In genomic region chr3:43286115-43286885, GRCh38 we compare ENCODE assay signal across 8 cellular contexts. TPM values are rescaled to one million over a fixed set of nuclear protein-coding genes. Genes with fewer than 3 reads are reported as not detected.
DNase-seq lines count a peak whose midpoint lies in the region; ATAC-seq, FAIRE-seq and TF ChIP-seq lines count a peak whose summit lies in the region.

Gene SNRK, plus strand, starts transcription at chr3:43286540. Its CDS starts 16,664 bp downstream, at chr3:43303204.

- DNase-seq in ELR (ENCODE audit: low read depth) = peak; percentile 81
- DNase-seq in SKM-1 treated with dmso at 0.1 percent for 144 hours (lab: John Stamatoyannopoulos, UW; ENCODE audit: unreplicated experiment) = peak; percentile 64
- DNase-seq in head of caudate nucleus = peak; percentile 73 to 98 (median 94)
- peak; percentile 86 to 100 (median 94) for DNase-seq in pancreas
- peak; percentile 83 to 86 for DNase-seq in thyroid gland

- H3K9me3 Mint-ChIP-seq in activated naive CD8-positive, alpha-beta T cell (ENCODE audit: low read depth) = no peaks in the 10 kb centered on the region

- no peak for FAIRE-seq in pancreas (lab: Jason Lieb, UNC)

- H3K27me3 Mint-ChIP-seq in activated naive CD8-positive, alpha-beta T cell = no peaks in the 10 kb centered on the region

- peak within 1 kb of the TSS; percentile 98 for H3K4me3 Mint-ChIP-seq in activated naive CD8-positive, alpha-beta T cell

- H3K4me3 ChIP-seq in pancreas = peak within 1 kb of the TSS; percentile 21 to 63 (median 53)
- H3K4me3 ChIP-seq in thyroid gland (replicated peaks in 1 of 3) = peak within 1 kb of the TSS; percentile 43 to 51 (median 47)

- peaks cover 0 to 28% (median 27%) of the 10 kb centered on the region in 3 donors for H3K4me1 ChIP-seq in pancreas
- H3K4me1 ChIP-seq in thyroid gland = peaks cover 27 to 32% of the 10 kb centered on the region in 2 donors

- H3K36me3 ChIP-seq in KOPT-K1 (ENCODE audit: insufficient read depth, low read length) (peaks cover 4% of the 10 kb centered on the region), pancreas (no peaks in the 10 kb centered on the region), thyroid gland (no peaks in the 10 kb centered on the region)

- H3K27me3 ChIP-seq in pancreas (no peaks in the 10 kb centered on the region), thyroid gland (no peaks in the 10 kb centered on the region)

- peaks cover 40% of the 10 kb centered on the region for H3K4me1 Mint-ChIP-seq in activated naive CD8-positive, alpha-beta T cell (ENCODE audit: low read depth)

- H3K36me3 Mint-ChIP-seq in activated naive CD8-positive, alpha-beta T cell = peaks cover 2% of the 10 kb centered on the region

- no peak for TF ChIP-seq CTCF in pancreas (IDR thresholded peaks at IDR 0.05)
- TF ChIP-seq CTCF in thyroid gland (IDR thresholded peaks at IDR 0.05) = peak in 4 of 6 experiments; percentile 26 to 33 (median 28)

- H3K27ac ChIP-seq in KOPT-K1 (ENCODE audit: low read depth, low read length, poor library complexity, severe bottlenecking) (peak within 1 kb of the TSS; percentile 63), pancreas (peak within 1 kb of the TSS; percentile 74 to 84 (median 82)), thyroid gland (peak within 1 kb of the TSS; percentile 72 to 88 (median 88))

- peak; percentile 93 to 99 for TF ChIP-seq POLR2A in thyroid gland (IDR thresholded peaks at IDR 0.05)

- intact Hi-C loops in head of caudate nucleus (cut with DNase I) = no loop called here
- intact Hi-C loops in pancreas (cut with DNase I) = no loop called here
- intact Hi-C loops in thyroid gland (cut with DNase I) = no loop called here

- H3K9me3 ChIP-seq in KOPT-K1 (ENCODE audit: insufficient read depth, low read length, poor library complexity, severe bottlenecking) (no peaks in the 10 kb centered on the region), pancreas (no peaks in the 10 kb centered on the region), thyroid gland (no peaks in the 10 kb centered on the region)

- peak within 1 kb of the TSS; percentile 99 for H3K27ac Mint-ChIP-seq in activated naive CD8-positive, alpha-beta T cell

- WGBS in pancreas, 2 donors = 0% methylated on average over 45 to 99 of the region's 99 CpGs
- 0 to 1% methylated on average over 19 to 25 of the region's 99 CpGs for WGBS in thyroid gland, 2 donors

- ATAC-seq in GM21723 (IDR thresholded peaks at IDR 0.05; ENCODE audit: unreplicated experiment) (peak; percentile 87), pancreas (peak; percentile 83 to 95 (median 94))

RNA-seq across cellular contexts. Expression of gene SNRK, which starts in this region (rescaled TPM):
- total RNA-seq in pancreas = 10 to 100 TPM; 14.4 to 24.2 (median 18.2) TPM
- polyA plus RNA-seq in pancreas = 10 to 100 TPM in 1 of 2 donors, 1 to 10 TPM in 1; 6.3 to 13.5 TPM
- total RNA-seq in thyroid gland = 10 to 100 TPM; 44.2 to 90.5 (median 65.0) TPM

Comparison
In these comparisons a context has a peak if more than half of its experiments do, and no peak if none do; other contexts are left out.
1. Peak in every context shown above with its lines: DNase-seq, ATAC-seq, H3K4me3 ChIP-seq and H3K27ac ChIP-seq.
2. CTCF ChIP-seq: peak in thyroid gland (4 of 6); none in pancreas (0 of 4).